ENCODE assay signal across 8 cellular contexts in genomic region chr2:210476194-210477128, GRCh38. TPM values are rescaled to one million over a fixed set of nuclear protein-coding genes. Genes with fewer than 3 reads are reported as not detected.
A peak's percentile ranks its signal among the peaks of the same experiment; 100 is the strongest.
DNase-seq lines count a peak whose midpoint lies in the region; ATAC-seq, FAIRE-seq and TF ChIP-seq lines count a peak whose summit lies in the region.

TSS of gene LANCL1 (minus strand) at chr2:210476759. CDS start at chr2:210476396, 363 bp downstream.

- peaks cover 35% of the 10 kb centered on the region for H3K4me1 Mint-ChIP-seq in activated naive CD8-positive, alpha-beta T cell treated with anti-CD3 and anti-CD28 coated beads, Interleukin-2, amount 50 U/mL, for 24 hours

- FAIRE-seq in pancreas (lab: Jason Lieb, UNC): peak; percentile 13

- H3K9me3 Mint-ChIP-seq in activated naive CD8-positive, alpha-beta T cell treated with anti-CD3 and anti-CD28 coated beads, Interleukin-2, amount 50 U/mL, for 24 hours: no peaks in the 10 kb centered on the region

- intact Hi-C loops in Right ventricle myocardium superior (cut with DNase I) (no loop called here), pancreas (cut with DNase I) (no loop called here), tibial artery (cut with DNase I; ENCODE audit: low total_unique reads) (no loop called here)

- H3K9me3 ChIP-seq in pancreas (no peaks in the 10 kb centered on the region), tibial artery (no peaks in the 10 kb centered on the region)

- peak; percentile 88 for DNase-seq in NCI-H1105 treated with DMSO at 0.1 percent for 48 hours (lab: John Stamatoyannopoulos, UW)
- DNase-seq in SW480 (ENCODE audit: low spot score): peak; percentile 87
- peak; percentile 83 for DNase-seq in activated naive CD8-positive, alpha-beta T cell treated with anti-CD3 and anti-CD28 coated beads, Interleukin-2, amount 50 U/mL, for 24 hours
- peak; percentile 95 for DNase-seq in Right ventricle myocardium superior
- DNase-seq in pancreas: peak; percentile 86 to 93 (median 87)
- DNase-seq in tibial artery: peak; percentile 94 to 95

- peaks cover 0 to 9% (median 4%) of the 10 kb centered on the region in 3 donors for H3K4me1 ChIP-seq in pancreas
- peaks cover 0 to 26% (median 14%) of the 10 kb centered on the region in 4 donors for H3K4me1 ChIP-seq in tibial artery

- H3K36me3 ChIP-seq in pancreas (peaks cover 0 to 7% (median 0%) of the 10 kb centered on the region in 3 donors), tibial artery (peaks cover 4 to 15% (median 5%) of the 10 kb centered on the region in 3 donors)

- TF ChIP-seq CTCF in pancreas (IDR thresholded peaks at IDR 0.05): no peak
- no peak for TF ChIP-seq CTCF in tibial artery (IDR thresholded peaks at IDR 0.05)

- peak within 1 kb of the TSS; percentile 60 to 89 (median 80) for H3K4me3 ChIP-seq in pancreas
- peak within 1 kb of the TSS; percentile 77 to 94 for H3K4me3 ChIP-seq in tibial artery

- peak within 1 kb of the TSS; percentile 95 for H3K4me3 Mint-ChIP-seq in activated naive CD8-positive, alpha-beta T cell treated with anti-CD3 and anti-CD28 coated beads, Interleukin-2, amount 50 U/mL, for 24 hours

- 0 to 1% methylated on average over 49 of the region's 49 CpGs for WGBS in pancreas, 2 donors

- H3K27ac ChIP-seq in pancreas (peak within 1 kb of the TSS; percentile 41 to 81 (median 66)), tibial artery (peak within 1 kb of the TSS; percentile 77 to 83)

- ATAC-seq in HG02642 (IDR thresholded peaks at IDR 0.05; ENCODE audit: poor library complexity, unreplicated experiment) (peak; percentile 100), Right ventricle myocardium superior (ENCODE audit: poor library complexity) (peak; percentile 100), pancreas (peak; percentile 100)
- ATAC-seq in activated naive CD8-positive, alpha-beta T cell treated with anti-CD3 and anti-CD28 coated beads, Interleukin-2, amount 50 U/mL, for 24 hours: peak; percentile 100

- TF ChIP-seq POLR2A in GM10847 (IDR thresholded peaks at IDR 0.05; ENCODE audit: extremely low read depth, insufficient read length): peak; percentile 75

- peaks cover 18% of the 10 kb centered on the region for H3K36me3 Mint-ChIP-seq in activated naive CD8-positive, alpha-beta T cell treated with anti-CD3 and anti-CD28 coated beads, Interleukin-2, amount 50 U/mL, for 24 hours (ENCODE audit: low read depth)

- no peaks in the 10 kb centered on the region for H3K27me3 Mint-ChIP-seq in activated naive CD8-positive, alpha-beta T cell treated with anti-CD3 and anti-CD28 coated beads, Interleukin-2, amount 50 U/mL, for 24 hours

- H3K27me3 ChIP-seq in pancreas (no peaks in the 10 kb centered on the region), tibial artery (no peaks in the 10 kb centered on the region)

- peak within 1 kb of the TSS; percentile 96 for H3K27ac Mint-ChIP-seq in activated naive CD8-positive, alpha-beta T cell treated with anti-CD3 and anti-CD28 coated beads, Interleukin-2, amount 50 U/mL, for 24 hours

RNA-seq across cellular contexts. Expression of gene LANCL1, which starts in this region (rescaled TPM):
- total RNA-seq in Right ventricle myocardium superior: 50.3 TPM
- total RNA-seq in pancreas: 10 to 100 TPM; 16.0 to 25.0 (median 19.7) TPM
- 10 to 100 TPM in 1 of 2 donors, 1 to 10 TPM in 1; 6.0 to 12.4 TPM for polyA plus RNA-seq in pancreas

Comparison
In these comparisons a context has a peak if more than half of its experiments do, and no peak if none do; other contexts are left out.
1. Peak in every context shown above with its lines: DNase-seq, ATAC-seq, H3K4me3 ChIP-seq and H3K27ac ChIP-seq.